In the genomic region with DNA sequence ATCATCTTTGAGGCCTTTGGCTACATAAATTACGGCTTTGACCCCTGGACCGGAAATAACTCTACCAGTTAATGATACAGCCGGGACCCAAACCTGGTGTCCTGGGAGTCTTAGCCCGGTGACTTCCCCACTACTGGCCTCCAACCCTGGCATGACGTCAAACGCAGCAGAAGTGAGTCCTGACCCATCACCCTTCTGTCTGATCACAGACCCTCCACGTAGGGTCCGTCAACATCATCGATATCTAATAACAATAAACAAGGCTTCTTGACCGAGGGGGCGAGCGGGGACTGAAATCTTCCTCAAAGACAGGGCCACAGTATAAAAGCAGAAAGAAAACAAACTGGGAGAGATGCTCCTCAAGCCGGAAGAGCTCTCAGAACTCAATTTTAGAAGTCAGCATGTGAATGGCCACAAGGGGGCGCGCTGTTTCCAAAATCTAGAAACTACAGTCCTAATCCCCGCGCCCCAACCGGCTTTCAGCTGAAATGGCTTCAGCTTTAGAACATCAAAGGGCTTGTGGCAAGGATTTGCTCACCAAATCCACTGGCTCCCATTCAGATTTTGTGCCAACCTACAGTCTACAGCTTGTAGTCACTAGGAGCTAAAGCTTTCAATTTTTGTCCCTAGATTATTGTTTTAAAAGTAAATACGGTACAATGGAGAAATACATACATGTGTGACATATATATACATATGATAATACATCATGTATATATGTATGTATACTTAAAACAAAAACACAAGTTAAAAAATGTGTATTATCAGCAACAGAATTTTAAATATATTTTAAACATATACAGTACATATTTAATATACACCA, we compare ENCODE assay signal across 8 cellular contexts. TPM values are rescaled to one million over a fixed set of nuclear protein-coding genes. Genes with fewer than 3 reads are reported as not detected.
DNase-seq lines count a peak whose midpoint lies in the region; ATAC-seq and TF ChIP-seq lines count a peak whose summit lies in the region.

No MANE protein-coding gene starts in this region.

- ATAC-seq in GM21717 (IDR thresholded peaks at IDR 0.05; ENCODE audit: unreplicated experiment) = peak; percentile 24
- ATAC-seq in activated T-cell treated with anti-CD3 and anti-CD28 coated beads, Interleukin-2, amount 50 U/mL, for 72 hours (replicated peaks in 1 of 2) = peak; percentile 53 to 61
- peak; percentile 65 for ATAC-seq in stimulated activated naive CD8-positive, alpha-beta T cell treated with anti-CD3 and anti-CD28 coated beads, Interleukin-15, amount 100 ng/mL, for 72 hours

- no peaks in the 10 kb centered on the region for H3K9me3 ChIP-seq in neural progenitor cell (ENCODE audit: low read depth)

- H3K9ac ChIP-seq in neural progenitor cell = no peak overlapping the region

- no peak overlapping the region for H3K4me2 ChIP-seq in neural progenitor cell

- no peaks in the 10 kb centered on the region for H4K20me1 ChIP-seq in neural progenitor cell (ENCODE audit: low read depth)

- H2AFZ ChIP-seq in neural progenitor cell (replicated peaks) = peak overlapping the region; percentile 85

- H3K79me2 ChIP-seq in neural progenitor cell (ENCODE audit: low read depth) = no peaks in the 10 kb centered on the region

- TF ChIP-seq CTCF in neural progenitor cell (IDR thresholded peaks at IDR 0.05) = peak; percentile 89

- H3K4me1 Mint-ChIP-seq in activated T-cell treated with anti-CD3 and anti-CD28 coated beads, Interleukin-2, amount 50 U/mL, for 72 hours (ENCODE audit: low read depth) = peaks cover 63% of the 10 kb centered on the region
- H3K4me1 Mint-ChIP-seq in neural progenitor cell = peaks cover 31% of the 10 kb centered on the region
- peaks cover 61% of the 10 kb centered on the region for H3K4me1 Mint-ChIP-seq in stimulated activated naive CD8-positive, alpha-beta T cell treated with anti-CD3 and anti-CD28 coated beads, Interleukin-15, amount 100 ng/mL, for 72 hours

- H3K4me3 ChIP-seq in neural progenitor cell = no peak overlapping the region

- peaks cover 6% of the 10 kb centered on the region for H3F3A ChIP-seq in neural progenitor cell (ENCODE audit: low read depth)

- H3K27ac ChIP-seq in neural progenitor cell = no peak overlapping the region

- peak overlapping the region; percentile 9 to 53 for H3K4me3 Mint-ChIP-seq in activated T-cell treated with anti-CD3 and anti-CD28 coated beads, Interleukin-2, amount 50 U/mL, for 72 hours
- no peak overlapping the region for H3K4me3 Mint-ChIP-seq in neural progenitor cell
- peak overlapping the region; percentile 46 to 51 for H3K4me3 Mint-ChIP-seq in stimulated activated naive CD8-positive, alpha-beta T cell treated with anti-CD3 and anti-CD28 coated beads, Interleukin-15, amount 100 ng/mL, for 72 hours

- H3K9me3 Mint-ChIP-seq in activated T-cell treated with anti-CD3 and anti-CD28 coated beads, Interleukin-2, amount 50 U/mL, for 72 hours = no peaks in the 10 kb centered on the region
- H3K9me3 Mint-ChIP-seq in neural progenitor cell = no peaks in the 10 kb centered on the region
- H3K9me3 Mint-ChIP-seq in stimulated activated naive CD8-positive, alpha-beta T cell treated with anti-CD3 and anti-CD28 coated beads, Interleukin-15, amount 100 ng/mL, for 72 hours = no peaks in the 10 kb centered on the region

- H3K27ac Mint-ChIP-seq in activated T-cell treated with anti-CD3 and anti-CD28 coated beads, Interleukin-2, amount 50 U/mL, for 72 hours = peak overlapping the region; percentile 39
- no peak overlapping the region for H3K27ac Mint-ChIP-seq in neural progenitor cell
- H3K27ac Mint-ChIP-seq in stimulated activated naive CD8-positive, alpha-beta T cell treated with anti-CD3 and anti-CD28 coated beads, Interleukin-15, amount 100 ng/mL, for 72 hours = peak overlapping the region; percentile 80 to 95

- H3K36me3 ChIP-seq in neural progenitor cell = no peaks in the 10 kb centered on the region

- H3K27me3 ChIP-seq in neural progenitor cell = no peaks in the 10 kb centered on the region

- H3K36me3 Mint-ChIP-seq in activated T-cell treated with anti-CD3 and anti-CD28 coated beads, Interleukin-2, amount 50 U/mL, for 72 hours (ENCODE audit: insufficient read depth in 2 of 2) = no peaks in the 10 kb centered on the region
- no peaks in the 10 kb centered on the region for H3K36me3 Mint-ChIP-seq in neural progenitor cell

- peaks cover 8% of the 10 kb centered on the region for H3K4me1 ChIP-seq in neural progenitor cell

- no peaks in the 10 kb centered on the region for H3K27me3 Mint-ChIP-seq in activated T-cell treated with anti-CD3 and anti-CD28 coated beads, Interleukin-2, amount 50 U/mL, for 72 hours (ENCODE audit: low read depth)
- peaks cover under 1% of the 10 kb centered on the region for H3K27me3 Mint-ChIP-seq in neural progenitor cell (ENCODE audit: insufficient read depth, low read depth)
- peaks cover 7% of the 10 kb centered on the region for H3K27me3 Mint-ChIP-seq in stimulated activated naive CD8-positive, alpha-beta T cell treated with anti-CD3 and anti-CD28 coated beads, Interleukin-15, amount 100 ng/mL, for 72 hours

- peak; percentile 93 for DNase-seq in COR-L47 (lab: John Stamatoyannopoulos, UW)
- peak; percentile 89 for DNase-seq in M059J (ENCODE audit: low read depth)
- DNase-seq in RPMI7951 (ENCODE audit: low read depth) = peak; percentile 90
- DNase-seq in activated T-cell treated with anti-CD3 and anti-CD28 coated beads, Interleukin-2, amount 50 U/mL, for 72 hours = peak; percentile 92 to 94
- DNase-seq in fibroblast of peridontal ligament (ENCODE audit: extremely low read depth) = peak; percentile 97
- peak; percentile 97 for DNase-seq in neural progenitor cell (ENCODE audit: low spot score)
- peak; percentile 88 to 93 for DNase-seq in stimulated activated naive CD8-positive, alpha-beta T cell treated with anti-CD3 and anti-CD28 coated beads, Interleukin-15, amount 100 ng/mL, for 72 hours

RNA-seq across cellular contexts. Expression of gene ENPP6, which starts 46.4 kb away (rescaled TPM):
- not detected in 2 replicates for total RNA-seq in M059J (2014; rRNA removed; shearing (Covaris generic))
- not detected in 2 replicates for total RNA-seq in RPMI7951 (2014; rRNA removed; shearing (Covaris generic))
- total RNA-seq in activated T-cell treated with anti-CD3 and anti-CD28 coated beads, Interleukin-2, amount 50 U/mL, for 72 hours = under 1 TPM; 0.24 to 0.81 TPM
- total RNA-seq in neural progenitor cell (ENCODE audit: low replicate concordance) = not detected in 2 replicates
